ENCODE assay signal across 21 cellular contexts in genomic region chr6:147434508-147434907, GRCh38.
A peak's percentile ranks its signal among the peaks of the same experiment; 100 is the strongest.
DNase-seq lines count a peak whose midpoint lies in the region; ATAC-seq and TF ChIP-seq lines count a peak whose summit lies in the region.
"Had no signal": no experiment of that assay in that cellular context is flagged by ENCODE, and none has a peak within 500 bp of the region (broad histone marks: within the 10 kb centered on the region; RNA-seq: fewer than 3 reads in every experiment).

No MANE protein-coding gene starts in this region.

- H3K79me1 ChIP-seq in IMR-90 (ENCODE audit: low read depth in 1 of 2, low read length in 2 of 2) (no peaks in the 10 kb centered on the region), trophoblast cell (ENCODE audit: low read length) (peaks cover 22% of the 10 kb centered on the region)

- intact Hi-C loops in IMR-90 (cut with micrococcal nuclease) = no loop called here

- H2AFZ ChIP-seq in IMR-90 (replicated peaks; ENCODE audit: low read length, poor library complexity) (no peak overlapping the region), trophoblast cell (ENCODE audit: insufficient read depth, low read length, poor library complexity) (no peak overlapping the region)

- no peak overlapping the region for H4K8ac ChIP-seq in IMR-90 (ENCODE audit: low read depth in 2 of 2, low read length in 2 of 2)
- no peak overlapping the region for H4K8ac ChIP-seq in trophoblast cell (ENCODE audit: low read depth, low read length)

- H4K20me1 ChIP-seq in IMR-90 (ENCODE audit: insufficient read depth, low read length) = no peaks in the 10 kb centered on the region

- H3K36me3 ChIP-seq in IMR-90 (ENCODE audit: control insufficient read depth, insufficient read depth, low read length) (no peaks in the 10 kb centered on the region), brain microvascular endothelial cell (replicated peaks) (no peaks in the 10 kb centered on the region), trophoblast cell (ENCODE audit: control insufficient read depth in 1 of 2, insufficient read depth in 2 of 2, low read length in 2 of 2) (no peaks in the 10 kb centered on the region)
- H3K36me3 ChIP-seq in effector memory CD4-positive, alpha-beta T cell (ENCODE audit: control insufficient read depth, insufficient read depth, low read length) = no peaks in the 10 kb centered on the region
- H3K36me3 ChIP-seq: gastroesophageal sphincter, pancreas had no signal

- no peaks in the 10 kb centered on the region for H3K9me1 ChIP-seq in IMR-90 (ENCODE audit: insufficient read depth, low read length)

- no peak for TF ChIP-seq CTCF in IMR-90 (conservative IDR thresholded peaks at IDR 0.05; ENCODE audit: low read depth, low read length)
- no peak for TF ChIP-seq CTCF in brain microvascular endothelial cell (IDR thresholded peaks at IDR 0.05; ENCODE audit: low read depth, low read length, missing control alignments)
- TF ChIP-seq CTCF in foreskin fibroblast (IDR thresholded peaks at IDR 0.05; ENCODE audit: low read depth, low read length) = no peak

- ATAC-seq in IMR-90 (ENCODE audit: low read depth) = no peak; the same call in 1 of the 2 replicates
- ATAC-seq: activated T-helper 17 cell treated with anti-CD3 and anti-CD28 coated beads, Interleukin-2, amount 50 U/mL, for 72 hours; gastroesophageal sphincter; natural killer cell; pancreas; right cardiac atrium; SK-N-SH treated with all-trans-retinoic acid at 6 μM for 48 hours had no signal

- H3K27me3 ChIP-seq in IMR-90 (ENCODE audit: control insufficient read depth, insufficient read depth, low read length) (peaks cover 4% of the 10 kb centered on the region), brain microvascular endothelial cell (replicated peaks) (no peaks in the 10 kb centered on the region), trophoblast cell (ENCODE audit: insufficient read depth, low read length) (no peaks in the 10 kb centered on the region)
- H3K27me3 ChIP-seq in effector memory CD4-positive, alpha-beta T cell (replicated peaks; ENCODE audit: control insufficient read depth, insufficient read depth, low read length, poor library complexity, severe bottlenecking) = no peaks in the 10 kb centered on the region
- H3K27me3 ChIP-seq: gastroesophageal sphincter, pancreas had no signal

- no peak overlapping the region for H3K56ac ChIP-seq in IMR-90 (ENCODE audit: extremely low read depth, insufficient read depth, low read length)

- H4K12ac ChIP-seq in trophoblast cell (ENCODE audit: low read depth, low read length) = no peak overlapping the region

- no peak overlapping the region for H3K4me2 ChIP-seq in IMR-90 (ENCODE audit: low read depth, low read length)
- no peak overlapping the region for H3K4me2 ChIP-seq in trophoblast cell (ENCODE audit: low read length)

- H3K4me1 ChIP-seq in IMR-90 (ENCODE audit: control insufficient read depth, insufficient read depth, low read length) = no peaks in the 10 kb centered on the region
- H3K4me1 ChIP-seq in trophoblast cell (ENCODE audit: control insufficient read depth in 1 of 2, insufficient read depth in 2 of 2, low read length in 2 of 2) = peaks cover 2 to 5% of the 10 kb centered on the region in 2 experiments
- H3K4me1 ChIP-seq in effector memory CD4-positive, alpha-beta T cell (ENCODE audit: control insufficient read depth, insufficient read depth, low read length, poor library complexity, severe bottlenecking) = no peaks in the 10 kb centered on the region
- H3K4me1 ChIP-seq: pancreas had no signal

- H2BK5ac ChIP-seq in IMR-90 (ENCODE audit: low read depth, low read length, poor library complexity, severe bottlenecking) (no peak overlapping the region), trophoblast cell (ENCODE audit: low read depth, low read length, poor library complexity) (no peak overlapping the region)

- no peak overlapping the region for H4K5ac ChIP-seq in IMR-90 (ENCODE audit: low read depth, low read length)

- dilution Hi-C loops in IMR-90 (cut with HindIII; ENCODE audit: low sequenced_read_pairs, unreplicated experiment) = no loop called here

- H3K9ac ChIP-seq in IMR-90 (ENCODE audit: low read depth, low read length) (no peak overlapping the region), trophoblast cell (ENCODE audit: low read length) (no peak overlapping the region)

- no peak overlapping the region for H2AK9ac ChIP-seq in IMR-90 (replicated peaks; ENCODE audit: low read depth, low read length, poor library complexity)

- CTCF ChIA-PET in IMR-90 (lab: Yijun Ruan, JAX) = interaction anchor here (0.6 to 1.0 kb wide), 2 partner anchors 14 to 28 kb away, joined by 5 to 7 read pairs; no protein-coding TSS in a partner anchor

- H2BK12ac ChIP-seq in trophoblast cell (ENCODE audit: low read length) = no peak overlapping the region

- no TSS peak for BruUV-seq in IMR-90 (replicated peaks; lab: Mats Ljungman, UMichigan)

- DNase-seq in IMR-90 (peak; percentile 1), brain microvascular endothelial cell (peak; percentile 17), foreskin fibroblast (peak; percentile 2 to 31), trophoblast cell (peak; percentile 48 to 68), DMS114 treated with DMSO at 0.1 percent for 48 hours (lab: John Stamatoyannopoulos, UW; ENCODE audit: unreplicated experiment) (no peak), amniotic stem cell (lab: John Stamatoyannopoulos, UW) (no peak), DMS153 (lab: John Stamatoyannopoulos, UW) (no peak)
- DNase-seq in effector memory CD4-positive, alpha-beta T cell = no peak
- DNase-seq: activated CD4-positive, alpha-beta T cell treated with anti-CD3 and anti-CD28 coated beads, Interleukin-2, amount 10 ng/mL, durations not matched to agents 7 days and 5 days; activated naive CD8-positive, alpha-beta T cell treated with anti-CD3 and anti-CD28 coated beads, Interleukin-2, amount 10 ng/mL, durations not matched to agents 7 days and 5 days; COR-L47; natural killer cell; NCI-H2171; NCI-H524; pancreas; right cardiac atrium; stimulated activated CD8-positive, alpha-beta memory T cell treated with anti-CD3 and anti-CD28 coated beads, Interleukin-4, amount 100 ng/mL, for 48 hours had no signal

- no peak for TF ChIP-seq POLR2A in IMR-90 (IDR thresholded peaks at IDR 0.05; ENCODE audit: low read depth, low read length)

- WGBS in IMR-90 (ENCODE audit: extremely low coverage in 2 of 2, insufficient read length in 1 of 2), 2 experiments = 57% methylated on average over 1 of the region's 5 CpGs; no CpG with 5 or more reads in 1 of the 2 experiments
- no CpG with 5 or more reads among the region's 5 CpGs for WGBS in trophoblast cell (ENCODE audit: extremely low coverage, insufficient coverage, insufficient read length)

- H2AK5ac ChIP-seq in IMR-90 (ENCODE audit: low read depth, low read length) = no peak overlapping the region
- H2AK5ac ChIP-seq in trophoblast cell (ENCODE audit: low read length) = no peak overlapping the region

- H3K79me2 ChIP-seq in trophoblast cell (ENCODE audit: control insufficient read depth, insufficient read depth, low read length, poor library complexity) = no peaks in the 10 kb centered on the region

- H3K9me3 ChIP-seq in IMR-90 (ENCODE audit: control insufficient read depth, insufficient read depth, low read length) (no peaks in the 10 kb centered on the region), trophoblast cell (ENCODE audit: insufficient read depth, low read depth, low read length) (no peaks in the 10 kb centered on the region)
- no peaks in the 10 kb centered on the region for H3K9me3 ChIP-seq in effector memory CD4-positive, alpha-beta T cell (ENCODE audit: control insufficient read depth, low read length)
- H3K9me3 ChIP-seq: gastroesophageal sphincter, pancreas had no signal

- no peak for TF ChIP-seq RAD21 in IMR-90 (IDR thresholded peaks at IDR 0.05; ENCODE audit: low read length)

- H3K4me3 ChIP-seq in IMR-90 (ENCODE audit: insufficient read depth, low read depth, low read length) (no peak overlapping the region), brain microvascular endothelial cell (ENCODE audit: low read depth, low read length) (no peak overlapping the region), foreskin fibroblast (ENCODE audit: low read depth in 1 of 2, low read length in 2 of 2) (no peak overlapping the region), trophoblast cell (ENCODE audit: low read depth, low read length) (no peak overlapping the region)
- H3K4me3 ChIP-seq in effector memory CD4-positive, alpha-beta T cell (ENCODE audit: insufficient read depth, low read depth, low read length, poor library complexity, severe bottlenecking) = no peak overlapping the region
- H3K4me3 ChIP-seq: gastroesophageal sphincter, pancreas had no signal

- H3K14ac ChIP-seq in IMR-90 (replicated peaks; ENCODE audit: low read depth, low read length) = no peak overlapping the region
- no peak overlapping the region for H3K14ac ChIP-seq in trophoblast cell (ENCODE audit: low read length)

- H3K4ac ChIP-seq in IMR-90 (ENCODE audit: low read depth, low read length) = no peak overlapping the region
- no peak overlapping the region for H3K4ac ChIP-seq in trophoblast cell (ENCODE audit: low read depth, low read length)

- H2BK20ac ChIP-seq in IMR-90 (ENCODE audit: low read depth, low read length) = no peak overlapping the region

- H3K18ac ChIP-seq in IMR-90 (ENCODE audit: low read depth, low read length) (no peak overlapping the region), trophoblast cell (ENCODE audit: low read length) (no peak overlapping the region)

- no peak overlapping the region for H3K27ac ChIP-seq in IMR-90 (ENCODE audit: insufficient read depth, low read length)
- no peak overlapping the region for H3K27ac ChIP-seq in brain microvascular endothelial cell
- H3K27ac ChIP-seq in trophoblast cell (ENCODE audit: low read depth, low read length) = peak overlapping the region; percentile 89
- H3K27ac ChIP-seq in effector memory CD4-positive, alpha-beta T cell (ENCODE audit: insufficient read depth, low read length, poor library complexity, severe bottlenecking) = no peak overlapping the region
- H3K27ac ChIP-seq: gastroesophageal sphincter, pancreas, VCaP had no signal

- POLR2A ChIA-PET in IMR-90 (lab: Charles Lee; ENCODE audit: unreplicated experiment) = no interaction called here

- no peak overlapping the region for H2BK120ac ChIP-seq in IMR-90 (ENCODE audit: low read depth, low read length)
- no peak overlapping the region for H2BK120ac ChIP-seq in trophoblast cell (ENCODE audit: insufficient read depth, low read length, poor library complexity)

- H4K91ac ChIP-seq in IMR-90 (ENCODE audit: insufficient read depth, low read depth, low read length) (no peak overlapping the region), trophoblast cell (ENCODE audit: low read depth, low read length) (no peak overlapping the region)

- H2BK15ac ChIP-seq in IMR-90 (ENCODE audit: low read depth, low read length) = no peak overlapping the region

- H3K23ac ChIP-seq in IMR-90 (ENCODE audit: low read depth, low read length) (no peak overlapping the region), trophoblast cell (ENCODE audit: low read length) (no peak overlapping the region)

- in situ Hi-C loops in IMR-90 (cut with MboI; ENCODE audit: low sequenced_read_pairs) (no loop called here), brain microvascular endothelial cell (cut with HindIII; ENCODE audit: low pct_ligation_motif_present, low sequenced_read_pairs) (no loop called here)

TF ChIP-seq in IMR-90, 13 proteins besides CTCF, POLR2A, EP300 and RAD21 (continues in another document):
- TF ChIP-seq MAZ (IDR thresholded peaks at IDR 0.05; ENCODE audit: borderline replicate concordance, low read depth, low read length) (no peak), CEBPB (IDR thresholded peaks at IDR 0.05; ENCODE audit: low read depth, low read length) (no peak), CHD1 (IDR thresholded peaks at IDR 0.05; ENCODE audit: low read depth, low read length) (no peak)

Comparison
In these comparisons a context has a peak if more than half of its experiments do, and no peak if none do; other contexts are left out.
1. DNase-seq: peak in IMR-90 (single experiment), brain microvascular endothelial cell (single experiment), foreskin fibroblast (2 of 2) and trophoblast cell (2 of 2); none in DMS114 treated with DMSO at 0.1 percent for 48 hours (single experiment), effector memory CD4-positive, alpha-beta T cell (0 of 3), amniotic stem cell (single experiment) and DMS153 (single experiment).